ENCODE assay signal across 18 cellular contexts in the genomic region with DNA sequence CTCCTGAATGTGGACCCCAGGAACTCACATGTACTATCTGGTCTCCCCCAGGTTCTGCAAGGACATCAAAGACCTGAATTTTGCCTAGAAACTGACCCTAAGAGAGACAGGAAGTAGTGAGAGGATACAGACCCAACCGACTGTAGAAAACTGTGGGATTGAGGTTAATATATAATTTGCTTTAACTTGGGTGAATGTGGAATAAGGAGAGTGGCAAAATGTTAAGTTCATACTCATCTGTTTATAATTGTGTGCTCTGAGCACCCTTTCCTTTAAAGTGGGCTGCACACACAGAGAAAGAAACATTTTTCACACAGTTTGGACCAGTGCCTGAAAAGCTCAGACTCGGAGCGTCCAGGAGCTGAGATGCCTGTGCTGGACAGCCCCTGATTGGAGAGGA.
"Had no signal": no experiment of that assay in that cellular context is flagged by ENCODE, and none has a peak within 500 bp of the region (broad histone marks: within the 10 kb centered on the region; RNA-seq: fewer than 3 reads in every experiment).

No MANE protein-coding gene starts in this region.

- H3K4me2 ChIP-seq: smooth muscle cell had no signal

- H3K36me3 ChIP-seq: gastrocnemius medialis, heart right ventricle, right atrium auricular region, suprapubic skin, upper lobe of left lung had no signal

- H3K27ac ChIP-seq: epithelial cell of prostate, gastrocnemius medialis, heart right ventricle, right atrium auricular region, suprapubic skin, upper lobe of left lung had no signal

- H3K9me3 ChIP-seq: gastrocnemius medialis, suprapubic skin had no signal

- H3K4me3 ChIP-seq: gastrocnemius medialis, heart right ventricle, right atrium auricular region, smooth muscle cell, suprapubic skin, upper lobe of left lung had no signal

- DNase-seq: activated CD4-positive, alpha-beta T cell treated with anti-CD3 and anti-CD28 coated beads, Interleukin-2, amount 50 U/mL, for 4 hours; activated CD4-positive, CD25-positive, alpha-beta regulatory T cell treated with anti-CD3 and anti-CD28 coated beads, Interleukin-2, amount 50 U/mL, for 72 hours; activated naive CD4-positive, alpha-beta T cell treated with anti-CD3 and anti-CD28 coated beads for 36 hours; activated naive CD8-positive, alpha-beta T cell treated with anti-CD3 and anti-CD28 coated beads, Interleukin-2, amount 50 U/mL, for 24 hours; aorta; gastrocnemius medialis; heart right ventricle; mammary epithelial cell; naive thymus-derived CD8-positive, alpha-beta T cell; nucleus accumbens; posterior cingulate gyrus; stimulated activated CD4-positive, alpha-beta T cell treated with anti-CD3 and anti-CD28 coated beads, Interleukin-4, amount 100 ng/mL, for 4 hours; stimulated activated CD8-positive, alpha-beta memory T cell treated with anti-CD3 and anti-CD28 coated beads, Interleukin-4, amount 100 ng/mL, for 48 hours; upper lobe of left lung had no signal

- H3K27me3 ChIP-seq: gastrocnemius medialis, heart right ventricle, right atrium auricular region, suprapubic skin, upper lobe of left lung had no signal
